Comparison of ENCODE assay signal across 9 cellular contexts in genomic region chr17:20310481-20310880, GRCh38.
"Had no signal": no experiment of that assay in that cellular context is flagged by ENCODE, and none has a peak within 500 bp of the region (broad histone marks: within the 10 kb centered on the region; RNA-seq: fewer than 3 reads in every experiment).

No MANE protein-coding gene starts in this region.

- H3K4me1 ChIP-seq: HAP-1 had no signal

- H2AFZ ChIP-seq: GM23248 had no signal

- FAIRE-seq: K562 had no signal

- H3K9ac ChIP-seq: GM23248 had no signal

- H3K4me3 Mint-ChIP-seq: HFFc6 had no signal

- H3K27ac ChIP-seq: GM23248, HL-60 had no signal

- H3K27ac Mint-ChIP-seq: HFFc6 had no signal

- H3K4me3 ChIP-seq: GM23248, HAP-1, K562 had no signal

- ATAC-seq: HCT116, K562 had no signal

- DNase-seq: GM23248, GOT3, H7, HFFc6, IMR-90 had no signal
